In the genomic region with DNA sequence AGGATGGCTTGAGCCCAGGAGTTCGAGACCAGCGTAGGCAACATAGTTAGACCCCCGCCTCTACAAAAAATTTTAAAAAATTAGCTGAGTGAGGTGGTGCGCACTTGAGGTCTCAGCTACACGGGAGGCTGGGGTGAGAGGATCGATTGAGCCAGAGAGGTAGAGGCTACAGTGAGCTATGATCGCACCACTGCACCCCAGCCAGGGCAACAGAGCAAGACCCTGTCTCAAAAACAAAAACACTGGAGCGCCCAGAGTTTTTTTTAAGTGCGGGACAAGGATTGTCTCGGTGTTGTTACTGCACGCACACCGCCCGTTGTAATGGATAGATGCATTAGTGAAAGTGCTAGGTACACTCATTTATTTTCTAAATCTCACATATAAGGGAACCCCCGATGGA, we compare ENCODE assay signal across 8 cellular contexts. TPM values are rescaled to one million over a fixed set of nuclear protein-coding genes. Genes with fewer than 3 reads are reported as not detected.
DNase-seq lines count a peak whose midpoint lies in the region; ATAC-seq lines count a peak whose summit lies in the region.

No MANE protein-coding gene starts in this region.

- POLR2A ChIA-PET in activated CD8-positive, alpha-beta T cell treated with anti-CD3 and anti-CD28 coated beads, Interleukin-2, amount 10 ng/mL, durations not matched to agents 7 days and 5 days (lab: Charles Lee): interaction anchor here (4.8 to 8.8 kb wide), 2 partner anchors 35 to 60 kb away, joined by 22 to 72 read pairs; a partner anchor contains a TSS

- H3K36me3 ChIP-seq in stomach smooth muscle (ENCODE audit: control insufficient read depth in 2 of 2, insufficient read depth in 2 of 2, low read length in 2 of 2): no peaks in the 10 kb centered on the region

- peaks cover 32% of the 10 kb centered on the region for H3K4me1 ChIP-seq in stomach smooth muscle (ENCODE audit: control insufficient read depth, insufficient read depth, low read length)

- DNase-seq in T-helper 2 cell treated with Interferon-gamma antibody and Interleukin-4, amounts not matched to agents 5 μg/mL and 100 μg/mL, for 36 hours (ENCODE audit: low spot score): no peak
- DNase-seq in T-helper 2 cell: no peak
- no peak for DNase-seq in activated CD8-positive, alpha-beta T cell treated with anti-CD3 and anti-CD28 coated beads, Interleukin-2, amount 10 ng/mL, durations not matched to agents 7 days and 5 days
- no peak for DNase-seq in glomerular visceral epithelial cell (ENCODE audit: extremely low spot score)
- no peak for DNase-seq in NCI-H82 (lab: John Stamatoyannopoulos, UW)

- H3K4me3 ChIP-seq in iPS-18c (ENCODE audit: insufficient read depth, low read depth, low read length): peak overlapping the region; percentile 81
- H3K4me3 ChIP-seq in stomach smooth muscle (ENCODE audit: low read length in 2 of 2): peak overlapping the region; percentile 75 to 77

- no peaks in the 10 kb centered on the region for H3K27me3 ChIP-seq in stomach smooth muscle (ENCODE audit: control insufficient read depth in 1 of 2, insufficient read depth in 2 of 2, low read length in 2 of 2)

- H3K9me3 ChIP-seq in iPS-18c (ENCODE audit: control insufficient read depth, insufficient read depth, low read length): no peaks in the 10 kb centered on the region
- H3K9me3 ChIP-seq in stomach smooth muscle (ENCODE audit: control insufficient read depth in 2 of 2, low read length in 2 of 2): no peaks in the 10 kb centered on the region

- peak overlapping the region; percentile 70 for H3K4me3 Mint-ChIP-seq in T-helper 2 cell treated with Interferon-gamma antibody and Interleukin-4, amounts not matched to agents 5 μg/mL and 100 μg/mL, for 36 hours
- peak overlapping the region; percentile 78 for H3K4me3 Mint-ChIP-seq in activated CD8-positive, alpha-beta T cell treated with anti-CD3 and anti-CD28 coated beads, Interleukin-2, amount 10 ng/mL, durations not matched to agents 7 days and 5 days

- peak overlapping the region in 1 of 2 donors; percentile 53 for H3K9ac ChIP-seq in stomach smooth muscle (ENCODE audit: low read length in 2 of 2)

- CTCF ChIA-PET in activated CD8-positive, alpha-beta T cell treated with anti-CD3 and anti-CD28 coated beads, Interleukin-2, amount 10 ng/mL, durations not matched to agents 7 days and 5 days (lab: Charles Lee): interaction anchor here (0.9 to 7.4 kb wide), 9 partner anchors 14 to 180 kb away, joined by 3 to 72 read pairs (median 5); a partner anchor contains a TSS

- no peak overlapping the region for H3K27ac ChIP-seq in stomach smooth muscle (ENCODE audit: low read length)

- no peak for ATAC-seq in activated CD8-positive, alpha-beta T cell treated with anti-CD3 and anti-CD28 coated beads, Interleukin-2, amount 10 ng/mL, durations not matched to agents 7 days and 5 days
- no peak for ATAC-seq in GM21528 (IDR thresholded peaks at IDR 0.05; ENCODE audit: low FRiP score, unreplicated experiment)

- H3K9me3 Mint-ChIP-seq in T-helper 2 cell treated with Interferon-gamma antibody and Interleukin-4, amounts not matched to agents 5 μg/mL and 100 μg/mL, for 36 hours: no peaks in the 10 kb centered on the region
- H3K9me3 Mint-ChIP-seq in activated CD8-positive, alpha-beta T cell treated with anti-CD3 and anti-CD28 coated beads, Interleukin-2, amount 10 ng/mL, durations not matched to agents 7 days and 5 days (ENCODE audit: insufficient read depth): no peaks in the 10 kb centered on the region

- peaks cover 37% of the 10 kb centered on the region for H3K36me3 Mint-ChIP-seq in T-helper 2 cell treated with Interferon-gamma antibody and Interleukin-4, amounts not matched to agents 5 μg/mL and 100 μg/mL, for 36 hours (ENCODE audit: low read depth)
- H3K36me3 Mint-ChIP-seq in activated CD8-positive, alpha-beta T cell treated with anti-CD3 and anti-CD28 coated beads, Interleukin-2, amount 10 ng/mL, durations not matched to agents 7 days and 5 days (ENCODE audit: low read depth): peaks cover 60% of the 10 kb centered on the region

- H3K4me1 Mint-ChIP-seq in T-helper 2 cell treated with Interferon-gamma antibody and Interleukin-4, amounts not matched to agents 5 μg/mL and 100 μg/mL, for 36 hours (ENCODE audit: low read depth): peaks cover 48% of the 10 kb centered on the region
- H3K4me1 Mint-ChIP-seq in activated CD8-positive, alpha-beta T cell treated with anti-CD3 and anti-CD28 coated beads, Interleukin-2, amount 10 ng/mL, durations not matched to agents 7 days and 5 days (ENCODE audit: low read depth): peaks cover 74% of the 10 kb centered on the region

- H3K27ac Mint-ChIP-seq in T-helper 2 cell treated with Interferon-gamma antibody and Interleukin-4, amounts not matched to agents 5 μg/mL and 100 μg/mL, for 36 hours: peak overlapping the region; percentile 63
- peak overlapping the region; percentile 76 for H3K27ac Mint-ChIP-seq in activated CD8-positive, alpha-beta T cell treated with anti-CD3 and anti-CD28 coated beads, Interleukin-2, amount 10 ng/mL, durations not matched to agents 7 days and 5 days

- H3K27me3 Mint-ChIP-seq in T-helper 2 cell treated with Interferon-gamma antibody and Interleukin-4, amounts not matched to agents 5 μg/mL and 100 μg/mL, for 36 hours (ENCODE audit: low read depth): no peaks in the 10 kb centered on the region
- no peaks in the 10 kb centered on the region for H3K27me3 Mint-ChIP-seq in activated CD8-positive, alpha-beta T cell treated with anti-CD3 and anti-CD28 coated beads, Interleukin-2, amount 10 ng/mL, durations not matched to agents 7 days and 5 days (ENCODE audit: low read depth)

RNA-seq across cellular contexts. Expression of a gene that starts 37.1 kb away (rescaled TPM):
- total RNA-seq in activated CD8-positive, alpha-beta T cell treated with anti-CD3 and anti-CD28 coated beads, Interleukin-2, amount 10 ng/mL, durations not matched to agents 7 days and 5 days: 100 to 1,000 TPM; 283 to 285 TPM
